Comparison of ENCODE assay signal across 9 cellular contexts in the genomic region with DNA sequence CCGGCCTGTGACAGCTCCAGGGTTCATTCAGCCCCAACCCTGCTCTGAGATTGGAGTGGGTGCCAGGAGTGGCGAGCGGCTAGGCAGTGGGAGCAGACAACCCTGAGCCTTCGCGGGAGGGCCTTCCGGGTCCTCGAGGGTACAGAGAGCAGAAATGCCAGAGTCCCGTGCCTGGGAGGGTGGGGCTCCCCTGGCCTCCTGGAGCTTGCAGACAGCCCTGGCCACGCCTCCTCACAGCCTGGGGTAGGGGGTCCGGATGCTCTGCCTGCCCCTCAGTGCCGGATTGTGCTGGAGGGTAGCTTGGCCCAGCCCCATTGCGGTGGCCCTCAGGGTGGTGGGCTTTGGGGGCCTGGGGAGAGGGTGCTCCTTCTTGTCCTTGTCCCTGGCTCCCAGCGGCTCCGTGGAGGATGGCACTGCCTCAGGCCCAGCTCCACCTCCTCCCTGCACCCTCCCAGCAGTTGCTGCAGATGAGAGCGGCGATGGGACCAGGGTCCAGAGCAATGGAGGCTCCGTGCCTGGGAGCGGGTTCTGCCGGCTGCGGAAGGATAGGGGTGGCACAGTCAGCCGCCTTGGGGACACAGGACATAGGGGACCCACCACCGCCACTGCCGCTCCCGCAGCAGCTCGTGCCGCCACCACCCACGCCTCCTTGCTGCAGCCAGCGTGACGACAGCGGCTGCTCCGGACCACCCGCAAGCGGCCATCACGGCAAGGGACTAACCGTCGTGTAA. TPM values are rescaled to one million over a fixed set of nuclear protein-coding genes. Genes with fewer than 3 reads are reported as not detected.
DNase-seq lines count a peak whose midpoint lies in the region; ATAC-seq and TF ChIP-seq lines count a peak whose summit lies in the region.
"Had no signal": no experiment of that assay in that cellular context is flagged by ENCODE, and none has a peak within 500 bp of the region (broad histone marks: within the 10 kb centered on the region; RNA-seq: fewer than 3 reads in every experiment).

No MANE protein-coding gene starts in this region.

- DNase-seq in ELF-1 (ENCODE audit: low read depth, low spot score) (peak; percentile 45), GM20000 (ENCODE audit: low spot score) (peak; percentile 27), NCI-H1105 (lab: John Stamatoyannopoulos, UW) (peak; percentile 27), colonic mucosa (peak; percentile 58), DMS153 treated with DMSO at 0.1 percent for 48 hours (lab: John Stamatoyannopoulos, UW; ENCODE audit: unreplicated experiment) (no peak), NCI-H2107 treated with DMSO at 0.1 percent for 48 hours (lab: John Stamatoyannopoulos, UW; ENCODE audit: unreplicated experiment) (no peak)

- no peak overlapping the region for H3K27ac ChIP-seq in colonic mucosa

- intact Hi-C loops in colonic mucosa (cut with DNase I), result loop anchor here (10.0 kb wide), 1 partner anchor 519 kb away; no protein-coding TSS in a partner anchor

- peak overlapping the region; percentile 35 to 62 for H3K9ac ChIP-seq in colonic mucosa (ENCODE audit: low read depth in 2 of 2, low read length in 2 of 2)
- H3K9ac ChIP-seq in mucosa of stomach (ENCODE audit: low read length), result peak overlapping the region; percentile 51

- no peak for TF ChIP-seq CTCF in GM20000 (IDR thresholded peaks at IDR 0.05; ENCODE audit: extremely low read depth, missing control alignments)
- TF ChIP-seq CTCF in colonic mucosa (IDR thresholded peaks at IDR 0.05), result no peak

- no peak for ATAC-seq in GM21717 (IDR thresholded peaks at IDR 0.05; ENCODE audit: unreplicated experiment)

- no peaks in the 10 kb centered on the region for H3K27me3 ChIP-seq in colonic mucosa
- peaks cover 19% of the 10 kb centered on the region for H3K27me3 ChIP-seq in mucosa of stomach (ENCODE audit: control insufficient read depth, insufficient read depth, low read length)

- H3K4me1 ChIP-seq in colonic mucosa (no peaks in the 10 kb centered on the region), mucosa of stomach (ENCODE audit: control insufficient read depth, insufficient read depth, low read length) (no peaks in the 10 kb centered on the region)

- no peaks in the 10 kb centered on the region for H3K36me3 ChIP-seq in colonic mucosa
- H3K36me3 ChIP-seq in mucosa of stomach (ENCODE audit: control insufficient read depth, insufficient read depth, low read length), result no peaks in the 10 kb centered on the region

- H3K4me3 ChIP-seq in colonic mucosa, result peak overlapping the region; percentile 46
- no peak overlapping the region for H3K4me3 ChIP-seq in mucosa of stomach (ENCODE audit: low read length)

- H3K9me3 ChIP-seq in colonic mucosa (no peaks in the 10 kb centered on the region), mucosa of stomach (ENCODE audit: control insufficient read depth, low read length) (no peaks in the 10 kb centered on the region)

RNA-seq across cellular contexts. Expression of gene OR10G7, which starts 34.9 kb away (rescaled TPM):
- not detected for total RNA-seq in colonic mucosa
- total RNA-seq: RPMI7951 had no signal

RNA-seq across cellular contexts. Expression of gene VWA5A, which starts 39.2 kb away (rescaled TPM):
- 10 to 100 TPM; 38.0 to 62.5 TPM for total RNA-seq in colonic mucosa

RNA-seq across cellular contexts. Expression of gene OR10G8, which starts 49.4 kb away (rescaled TPM):
- total RNA-seq in colonic mucosa, result under 1 TPM in 1 of 2 donors, not detected in 1; 0.32 TPM
- total RNA-seq: RPMI7951 had no signal

RNA-seq across cellular contexts. Expression of gene OR10G9, which starts 53.2 kb away (rescaled TPM):
- under 1 TPM in 1 of 2 donors, not detected in 1; 0.32 TPM for total RNA-seq in colonic mucosa
- total RNA-seq: RPMI7951 had no signal

Comparison
In these comparisons a context has a peak if more than half of its experiments do, and no peak if none do; other contexts are left out.
1. DNase-seq: peak in ELF-1 (single experiment), GM20000 (single experiment), NCI-H1105 (single experiment) and colonic mucosa (single experiment); none in DMS153 treated with DMSO at 0.1 percent for 48 hours (single experiment) and NCI-H2107 treated with DMSO at 0.1 percent for 48 hours (single experiment).